In the genomic region with DNA sequence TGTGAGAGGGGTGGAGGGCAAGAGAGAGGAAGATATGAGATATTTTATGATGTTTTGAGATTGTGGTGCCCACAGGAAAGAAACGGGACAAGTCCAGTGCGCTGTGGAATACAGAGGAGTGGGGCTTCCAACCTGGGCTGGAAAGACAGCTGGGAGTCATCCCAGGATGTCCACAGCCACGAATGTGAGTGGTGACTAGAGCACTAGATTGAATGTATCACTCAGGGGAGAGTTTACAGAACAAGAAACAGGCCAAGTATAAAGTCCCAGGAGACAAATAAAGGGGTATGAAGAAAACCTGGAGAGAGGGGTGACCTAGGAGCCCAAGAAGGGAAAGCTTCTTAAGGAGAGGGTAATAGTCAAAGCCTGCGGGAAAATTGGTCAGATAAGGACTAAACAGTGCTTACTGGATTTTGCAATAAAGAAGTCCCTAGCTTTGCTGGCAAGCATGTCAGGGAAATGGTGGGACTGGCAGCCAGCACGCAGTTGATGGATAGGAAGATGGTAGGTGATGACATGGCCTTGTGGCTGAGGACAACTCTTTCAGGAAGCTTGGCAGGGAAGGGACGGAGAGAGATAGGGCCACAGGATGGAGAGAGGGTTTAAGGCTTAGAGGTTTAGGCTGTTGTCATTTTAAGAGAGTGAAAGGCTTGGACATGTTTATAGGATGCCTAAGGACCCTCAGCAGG, we compare ENCODE assay signal across 18 cellular contexts.
"Had no signal": no experiment of that assay in that cellular context is flagged by ENCODE, and none has a peak within 500 bp of the region (broad histone marks: within the 10 kb centered on the region; RNA-seq: fewer than 3 reads in every experiment).

No MANE protein-coding gene starts in this region.

- H3K27ac Mint-ChIP-seq: activated CD8-positive, alpha-beta memory T cell treated with anti-CD3 and anti-CD28 coated beads, Interleukin-2, amount 10 ng/mL, durations not matched to agents 7 days and 5 days; activated naive CD4-positive, alpha-beta T cell treated with anti-CD3 and anti-CD28 coated beads for 36 hours; activated naive CD8-positive, alpha-beta T cell; T-helper 17 cell; WTC11 had no signal

- H3K9me3 Mint-ChIP-seq: activated T-cell treated with anti-CD3 and anti-CD28 coated beads, Interleukin-2, amount 50 U/mL, for 4 hours had no signal

- ATAC-seq: activated CD8-positive, alpha-beta memory T cell treated with anti-CD3 and anti-CD28 coated beads, Interleukin-2, amount 10 ng/mL, durations not matched to agents 7 days and 5 days; activated T-cell treated with anti-CD3 and anti-CD28 coated beads, Interleukin-2, amount 50 U/mL, for 4 hours; T-helper 17 cell; WTC11 had no signal

- H3K36me3 Mint-ChIP-seq: activated CD8-positive, alpha-beta memory T cell treated with anti-CD3 and anti-CD28 coated beads, Interleukin-2, amount 10 ng/mL, durations not matched to agents 7 days and 5 days had no signal

- H3K4me1 Mint-ChIP-seq: activated CD8-positive, alpha-beta memory T cell treated with anti-CD3 and anti-CD28 coated beads, Interleukin-2, amount 10 ng/mL, durations not matched to agents 7 days and 5 days; T-helper 17 cell; WTC11 had no signal

- DNase-seq: activated CD4-positive, alpha-beta T cell treated with anti-CD3 and anti-CD28 coated beads for 48 hours; activated CD4-positive, alpha-beta T cell treated with anti-CD3 and anti-CD28 coated beads, Interleukin-2, amount 50 U/mL, for 48 hours; activated CD4-positive, CD25-positive, alpha-beta regulatory T cell treated with anti-CD3 and anti-CD28 coated beads, Interleukin-2, amount 50 U/mL, for 72 hours; activated CD8-positive, alpha-beta memory T cell treated with anti-CD3 and anti-CD28 coated beads, Interleukin-2, amount 10 ng/mL, durations not matched to agents 7 days and 5 days; activated gamma-delta T cell; activated naive CD4-positive, alpha-beta T cell treated with anti-CD3 and anti-CD28 coated beads for 36 hours; activated T-cell treated with anti-CD3 and anti-CD28 coated beads, Interleukin-2, amount 50 U/mL, for 4 hours; Karpas-422; NCI-H1105 treated with DMSO at 0.1 percent for 48 hours; NCI-H1436 treated with DMSO at 0.1 percent for 48 hours; NCI-H187; NCI-H2081; NCI-H510A treated with DMSO at 0.1 percent for 48 hours; SIG-M5; T-helper 17 cell; T-helper 9 cell had no signal

- H3K4me3 Mint-ChIP-seq: activated CD8-positive, alpha-beta memory T cell treated with anti-CD3 and anti-CD28 coated beads, Interleukin-2, amount 10 ng/mL, durations not matched to agents 7 days and 5 days; activated naive CD4-positive, alpha-beta T cell treated with anti-CD3 and anti-CD28 coated beads for 36 hours; activated naive CD8-positive, alpha-beta T cell; activated T-cell treated with anti-CD3 and anti-CD28 coated beads, Interleukin-2, amount 50 U/mL, for 4 hours; T-helper 17 cell; WTC11 had no signal
